8 cellular contexts compared by ENCODE assay signal in genomic region chr15:84955089-84955848, GRCh38. TPM values are rescaled to one million over a fixed set of nuclear protein-coding genes. Genes with fewer than 3 reads are reported as not detected.
DNase-seq lines count a peak whose midpoint lies in the region; ATAC-seq and TF ChIP-seq lines count a peak whose summit lies in the region.

No MANE protein-coding gene starts in this region.

- ATAC-seq in left lobe of liver = peak; percentile 92
- ATAC-seq in GM19328 (IDR thresholded peaks at IDR 0.05; ENCODE audit: unreplicated experiment) = no peak

- TF ChIP-seq CTCF in VCaP (conservative IDR thresholded peaks at IDR 0.05) = peak; percentile 98

- H3K27ac ChIP-seq in VCaP = no peak overlapping the region; the same call in 1 of the 2 replicates

- DNase-seq in DMS 273 (lab: John Stamatoyannopoulos, UW; ENCODE audit: unreplicated experiment) (peak; percentile 76), DMS 273 treated with DMSO at 0.1 percent for 48 hours (lab: John Stamatoyannopoulos, UW) (no peak), NCI-H1092 (lab: John Stamatoyannopoulos, UW) (peak; percentile 25), cerebellum (ENCODE audit: low spot score) (peak; percentile 30), left lobe of liver (ENCODE audit: low spot score) (peak; percentile 68)
- DNase-seq in stimulated activated CD4-positive, alpha-beta T cell treated with anti-CD3 and anti-CD28 coated beads, Interleukin-2, amount 100 ng/mL, for 4 hours (ENCODE audit: low read depth) = peak; percentile 22

RNA-seq across cellular contexts. Expression of gene PDE8A, which starts 26.4 kb away (rescaled TPM):
- 33.1 TPM for total RNA-seq in cerebellum
- 33.1 TPM for total RNA-seq in left lobe of liver
